Comparison of ENCODE assay signal across 1 cellular context in the genomic region with DNA sequence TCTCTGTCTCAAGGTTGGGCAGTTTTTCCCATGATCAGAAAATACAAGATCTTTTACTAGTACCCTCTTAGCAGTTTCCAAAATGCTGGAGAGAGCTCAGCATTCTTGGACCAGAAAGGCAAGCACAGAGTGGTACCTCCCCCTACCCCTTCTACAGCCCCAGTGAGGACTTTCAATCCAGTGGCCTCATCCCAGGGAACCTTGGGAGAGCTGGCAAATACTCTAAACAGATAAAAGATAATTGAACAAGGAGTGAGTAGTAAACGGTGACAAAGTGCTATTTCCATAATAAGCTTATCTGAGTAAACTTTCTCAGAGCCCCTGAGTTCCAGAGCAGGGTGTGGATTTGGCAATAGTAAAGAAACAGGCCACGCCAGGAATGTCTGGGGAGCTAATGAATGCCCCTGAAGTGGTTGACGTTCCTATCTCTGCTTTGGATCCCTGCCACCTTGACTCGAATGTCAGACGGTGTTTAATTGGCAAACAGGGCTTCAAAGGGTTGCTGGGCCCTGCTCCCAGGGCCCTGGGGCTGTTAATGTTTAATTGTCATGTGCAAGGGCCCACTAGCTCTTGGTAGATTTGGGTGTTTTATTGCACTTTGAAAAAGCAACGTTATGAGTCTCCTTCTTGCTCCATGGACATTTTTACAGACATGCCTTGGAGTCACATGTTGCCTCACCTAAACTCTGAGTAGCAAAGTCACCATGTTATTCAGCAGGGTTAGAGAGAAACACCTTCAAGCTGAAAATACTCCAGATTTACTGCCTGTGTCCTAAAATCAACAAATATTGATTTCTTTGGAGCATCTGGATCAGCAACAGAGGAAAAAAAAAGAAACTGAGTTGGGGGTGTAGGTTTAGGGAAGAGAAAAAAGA.
A peak's percentile ranks its signal among the peaks of the same experiment; 100 is the strongest.
TF ChIP-seq lines count a peak whose summit lies in the region.

No MANE protein-coding gene starts in this region.

TF ChIP-seq in HepG2, 621 proteins besides CTCF, POLR2A, EP300 and RAD21 (continued from another document):
- no peak for TF ChIP-seq ZBTB42 (CRISPR knock-in tag; IDR thresholded peaks at IDR 0.05)
- TF ChIP-seq XBP1 (CRISPR knock-in tag; IDR thresholded peaks at IDR 0.05), result no peak
- TF ChIP-seq, protein P1, sequence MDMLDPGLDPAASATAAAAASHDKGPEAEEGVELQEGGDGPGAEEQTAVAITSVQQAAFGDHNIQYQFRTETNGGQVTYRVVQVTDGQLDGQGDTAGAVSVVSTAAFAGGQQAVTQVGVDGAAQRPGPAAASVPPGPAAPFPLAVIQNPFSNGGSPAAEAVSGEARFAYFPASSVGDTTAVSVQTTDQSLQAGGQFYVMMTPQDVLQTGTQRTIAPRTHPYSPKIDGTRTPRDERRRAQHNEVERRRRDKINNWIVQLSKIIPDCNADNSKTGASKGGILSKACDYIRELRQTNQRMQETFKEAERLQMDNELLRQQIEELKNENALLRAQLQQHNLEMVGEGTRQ (IDR thresholded peaks at IDR 0.05; ENCODE audit: low read depth, low read length), result no peak; the same call in 1 of the 2 replicates
- TF ChIP-seq, protein P1 (CRISPR knock-in tag; IDR thresholded peaks at IDR 0.05; ENCODE audit: borderline replicate concordance), result no peak; the same call in 1 of the 2 replicates
- no peak for TF ChIP-seq ZNF75D (CRISPR knock-in tag; IDR thresholded peaks at IDR 0.05; ENCODE audit: borderline replicate concordance)
- TF ChIP-seq STAT5B (CRISPR knock-in tag; IDR thresholded peaks at IDR 0.05), result no peak
- TF ChIP-seq TFDP1 (CRISPR knock-in tag; IDR thresholded peaks at IDR 0.05; ENCODE audit: borderline replicate concordance), result no peak
- no peak for TF ChIP-seq ATF1 (CRISPR knock-in tag; IDR thresholded peaks at IDR 0.05)
- no peak for TF ChIP-seq STAG1 (CRISPR knock-in tag; IDR thresholded peaks at IDR 0.05)
- no peak for TF ChIP-seq AGO2 (optimal IDR thresholded peaks at IDR 0.05; ENCODE audit: low read depth, low read length)
- no peak for TF ChIP-seq DMAP1 (CRISPR knock-in tag; IDR thresholded peaks at IDR 0.05)
- no peak for TF ChIP-seq DNMT1 (CRISPR knock-in tag; IDR thresholded peaks at IDR 0.05)
- TF ChIP-seq TERF1 (CRISPR knock-in tag; IDR thresholded peaks at IDR 0.05), result no peak
- TF ChIP-seq HOXA3 (CRISPR knock-in tag; IDR thresholded peaks at IDR 0.05), result no peak
- TF ChIP-seq ZNF609 (CRISPR knock-in tag; IDR thresholded peaks at IDR 0.05; ENCODE audit: borderline replicate concordance), result peak; percentile 38; the same call in 1 of the 2 replicates
- TF ChIP-seq ZNF652 (CRISPR knock-in tag; IDR thresholded peaks at IDR 0.05; ENCODE audit: borderline replicate concordance, low read depth), result no peak
- no peak for TF ChIP-seq ZNF800 (CRISPR knock-in tag; IDR thresholded peaks at IDR 0.05)
- peak; percentile 13; the same call in 1 of the 2 replicates for TF ChIP-seq THRA (CRISPR knock-in tag; IDR thresholded peaks at IDR 0.05; ENCODE audit: borderline replicate concordance)
- no peak for TF ChIP-seq ZNF879 (CRISPR knock-in tag; IDR thresholded peaks at IDR 0.05)
- peak; percentile 77; the same call in 1 of the 2 replicates for TF ChIP-seq ZSCAN5A (CRISPR knock-in tag; IDR thresholded peaks at IDR 0.05; ENCODE audit: borderline replicate concordance)
- TF ChIP-seq ZNF180 (CRISPR knock-in tag; IDR thresholded peaks at IDR 0.05; ENCODE audit: borderline replicate concordance, low read depth), result no peak
- no peak for TF ChIP-seq KAT8 (CRISPR knock-in tag; IDR thresholded peaks at IDR 0.05)
- TF ChIP-seq ZNF251 (CRISPR knock-in tag; IDR thresholded peaks at IDR 0.05), result no peak
- peak; percentile 59; the same call in 1 of the 2 replicates for TF ChIP-seq BRF2 (CRISPR knock-in tag; IDR thresholded peaks at IDR 0.05)
- no peak for TF ChIP-seq ZNF333 (CRISPR knock-in tag; IDR thresholded peaks at IDR 0.05; ENCODE audit: borderline replicate concordance)
- TF ChIP-seq TBP (CRISPR knock-in tag; IDR thresholded peaks at IDR 0.05), result no peak
- no peak for TF ChIP-seq ZFX (CRISPR knock-in tag; IDR thresholded peaks at IDR 0.05; ENCODE audit: low read depth)
- no peak for TF ChIP-seq ZFP36 (IDR thresholded peaks at IDR 0.05; ENCODE audit: borderline replicate concordance, low read depth, low read length, partially characterized antibody)
- TF ChIP-seq KDM5B (CRISPR knock-in tag; IDR thresholded peaks at IDR 0.05; ENCODE audit: borderline replicate concordance), result no peak
- TF ChIP-seq NCOA1 (CRISPR knock-in tag; IDR thresholded peaks at IDR 0.05), result no peak
- TF ChIP-seq, protein P2, sequence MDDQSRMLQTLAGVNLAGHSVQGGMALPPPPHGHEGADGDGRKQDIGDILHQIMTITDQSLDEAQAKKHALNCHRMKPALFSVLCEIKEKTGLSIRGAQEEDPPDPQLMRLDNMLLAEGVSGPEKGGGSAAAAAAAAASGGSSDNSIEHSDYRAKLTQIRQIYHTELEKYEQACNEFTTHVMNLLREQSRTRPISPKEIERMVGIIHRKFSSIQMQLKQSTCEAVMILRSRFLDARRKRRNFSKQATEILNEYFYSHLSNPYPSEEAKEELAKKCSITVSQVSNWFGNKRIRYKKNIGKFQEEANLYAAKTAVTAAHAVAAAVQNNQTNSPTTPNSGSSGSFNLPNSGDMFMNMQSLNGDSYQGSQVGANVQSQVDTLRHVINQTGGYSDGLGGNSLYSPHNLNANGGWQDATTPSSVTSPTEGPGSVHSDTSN (CRISPR knock-in tag; IDR thresholded peaks at IDR 0.05; ENCODE audit: borderline replicate concordance), result no peak
- TF ChIP-seq ATAD3A (CRISPR knock-in tag; IDR thresholded peaks at IDR 0.05), result no peak
- no peak for TF ChIP-seq ZNF121 (CRISPR knock-in tag; IDR thresholded peaks at IDR 0.05)
- no peak for TF ChIP-seq CBX5 (CRISPR knock-in tag; IDR thresholded peaks at IDR 0.05; ENCODE audit: borderline replicate concordance)
- TF ChIP-seq FIP1L1 (IDR thresholded peaks at IDR 0.05; ENCODE audit: borderline replicate concordance, insufficient read depth, low read depth, low read length), result no peak
- no peak for TF ChIP-seq PAF1 (CRISPR knock-in tag; IDR thresholded peaks at IDR 0.05)
- no peak for TF ChIP-seq ZNF337 (CRISPR knock-in tag; IDR thresholded peaks at IDR 0.05; ENCODE audit: borderline replicate concordance, low read depth)
- TF ChIP-seq ZNF10 (CRISPR knock-in tag; IDR thresholded peaks at IDR 0.05; ENCODE audit: borderline replicate concordance, low read depth), result no peak
- TF ChIP-seq, protein P3, sequence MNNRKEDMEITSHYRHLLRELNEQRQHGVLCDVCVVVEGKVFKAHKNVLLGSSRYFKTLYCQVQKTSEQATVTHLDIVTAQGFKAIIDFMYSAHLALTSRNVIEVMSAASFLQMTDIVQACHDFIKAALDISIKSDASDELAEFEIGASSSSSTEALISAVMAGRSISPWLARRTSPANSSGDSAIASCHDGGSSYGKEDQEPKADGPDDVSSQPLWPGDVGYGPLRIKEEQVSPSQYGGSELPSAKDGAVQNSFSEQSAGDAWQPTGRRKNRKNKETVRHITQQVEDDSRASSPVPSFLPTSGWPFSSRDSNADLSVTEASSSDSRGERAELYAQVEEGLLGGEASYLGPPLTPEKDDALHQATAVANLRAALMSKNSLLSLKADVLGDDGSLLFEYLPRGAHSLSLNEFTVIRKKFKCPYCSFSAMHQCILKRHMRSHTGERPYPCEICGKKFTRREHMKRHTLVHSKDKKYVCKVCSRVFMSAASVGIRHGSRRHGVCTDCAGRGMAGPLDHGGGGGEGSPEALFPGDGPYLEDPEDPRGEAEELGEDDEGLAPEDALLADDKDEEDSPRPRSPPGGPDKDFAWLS (CRISPR knock-in tag; IDR thresholded peaks at IDR 0.05; ENCODE audit: borderline replicate concordance), result no peak
TF ChIP-seq in HepG2: peak in this region for 67.
